Comparison of ENCODE assay signal across 26 cellular contexts in the genomic region with DNA sequence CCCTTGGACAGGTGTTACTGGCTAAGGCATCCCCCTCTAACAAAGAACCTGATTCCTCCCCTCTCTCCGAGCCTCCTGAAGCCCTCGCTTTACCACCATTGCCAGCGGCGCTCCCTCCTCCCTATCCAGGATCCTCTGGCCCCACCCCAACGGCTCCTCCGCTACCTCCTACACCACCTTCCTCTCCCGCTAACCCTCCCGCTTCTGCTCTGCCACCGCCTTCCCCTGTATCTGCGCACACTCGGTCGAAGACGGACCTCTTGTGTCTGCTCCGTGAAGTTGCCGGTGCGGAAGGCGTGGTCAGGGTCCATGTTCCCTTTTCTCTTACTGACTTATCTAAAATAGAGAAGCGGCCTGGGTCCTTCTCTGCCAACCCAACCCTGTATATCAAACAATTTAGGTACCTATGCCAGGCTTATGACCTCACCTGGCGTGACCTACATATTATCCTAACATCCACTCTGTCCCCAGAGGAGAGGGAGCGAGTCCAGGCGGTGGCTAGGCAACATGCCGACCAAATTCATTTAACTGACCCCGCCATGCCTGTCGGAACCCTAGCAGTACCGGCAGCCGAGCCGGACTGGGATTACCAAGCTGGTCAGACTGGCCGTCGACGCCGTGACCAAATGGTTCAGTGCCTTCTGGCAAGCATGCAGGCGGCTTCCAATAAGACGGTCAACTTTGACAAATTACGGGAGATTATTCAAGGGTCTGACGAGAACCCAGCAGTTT.
"Had no signal": no experiment of that assay in that cellular context is flagged by ENCODE, and none has a peak within 500 bp of the region (broad histone marks: within the 10 kb centered on the region; RNA-seq: fewer than 3 reads in every experiment).

No MANE protein-coding gene starts in this region.

- H3K9me3 ChIP-seq: colonic mucosa, gastrocnemius medialis, left ventricle myocardium inferior, lower lobe of right lung, prostate gland, right atrium auricular region, sigmoid colon, testis, tibial artery had no signal

- H3K27ac ChIP-seq: colonic mucosa, epithelial cell of prostate, gastrocnemius medialis, heart left ventricle, left ventricle myocardium inferior, lower lobe of right lung, parathyroid adenoma, prostate gland, right atrium auricular region, sigmoid colon, testis, tibial artery had no signal

- DNase-seq: colonic mucosa; effector CD8-positive, alpha-beta T cell; endodermal cell; foreskin fibroblast; gastrocnemius medialis; heart left ventricle; hippocampal formation; kidney glomerular epithelial cell; left colon; left ventricle myocardium inferior; lower lobe of right lung; natural killer cell; occipital lobe; stimulated activated CD4-positive, alpha-beta T cell treated with anti-CD3 and anti-CD28 coated beads, Interleukin-2, amount 100 ng/mL, for 24 hours; stimulated activated CD4-positive, alpha-beta T cell treated with anti-CD3 and anti-CD28 coated beads, Interleukin-4, amount 100 ng/mL, for 24 hours; stimulated activated naive CD8-positive, alpha-beta T cell treated with anti-CD3 and anti-CD28 coated beads, Interleukin-15, Interleukin-2, amounts not matched to agents 100 U/mL and 50 U/mL, for 24 hours; substantia nigra; testis; tibial artery had no signal

- H3K4me3 ChIP-seq: colonic mucosa, gastrocnemius medialis, heart left ventricle, left ventricle myocardium inferior, lower lobe of right lung, prostate gland, right atrium auricular region, sigmoid colon, testis, tibial artery had no signal

- H3K4me1 ChIP-seq: colonic mucosa, gastrocnemius medialis, heart left ventricle, left ventricle myocardium inferior, lower lobe of right lung, parathyroid adenoma, prostate gland, right atrium auricular region, sigmoid colon, testis, tibial artery had no signal

- ATAC-seq: esophagus mucosa; gastrocnemius medialis; heart left ventricle; left colon; lower lobe of right lung; natural killer cell; stimulated activated memory B cell treated with anti-CD40 and anti-IgM and Interleukin-4, amounts not matched to agents 10 μg/mL and 1 μg/mL and 100 μg/mL, for 72 hours; stimulated activated naive CD8-positive, alpha-beta T cell treated with anti-CD3 and anti-CD28 coated beads, Interleukin-15, Interleukin-2, amounts not matched to agents 100 U/mL and 50 U/mL, for 24 hours had no signal

- H3K27me3 ChIP-seq: colonic mucosa, gastrocnemius medialis, right atrium auricular region, sigmoid colon, testis, tibial artery had no signal

- H3K36me3 ChIP-seq: colonic mucosa, gastrocnemius medialis, heart left ventricle, left ventricle myocardium inferior, lower lobe of right lung, prostate gland, right atrium auricular region, sigmoid colon, tibial artery had no signal
